In the genomic region with DNA sequence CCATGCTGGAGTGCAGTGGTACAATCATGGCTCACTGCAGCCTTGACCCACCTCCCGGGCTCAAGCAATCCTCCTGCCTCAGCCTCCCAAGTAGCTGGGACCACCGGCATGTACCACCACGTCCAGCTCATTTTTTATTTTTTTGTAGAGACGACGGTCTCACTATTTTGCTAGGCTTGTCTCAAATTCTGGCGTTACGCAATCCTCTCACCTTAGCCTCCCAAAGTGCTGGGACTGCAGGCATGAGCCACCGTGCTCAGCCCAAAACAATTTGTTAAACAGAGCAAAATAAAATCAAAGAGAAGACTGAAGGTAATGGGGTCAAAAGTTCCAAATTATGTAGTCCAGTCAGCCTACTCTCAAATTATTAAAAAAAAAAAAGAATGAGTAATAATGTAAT, we compare ENCODE assay signal across 20 cellular contexts. TPM values are rescaled to one million over a fixed set of nuclear protein-coding genes. Genes with fewer than 3 reads are reported as not detected.
DNase-seq lines count a peak whose midpoint lies in the region; ATAC-seq, FAIRE-seq and TF ChIP-seq lines count a peak whose summit lies in the region.
"Had no signal": no experiment of that assay in that cellular context is flagged by ENCODE, and none has a peak within 500 bp of the region (broad histone marks: within the 10 kb centered on the region; RNA-seq: fewer than 3 reads in every experiment).

No MANE protein-coding gene starts in this region.

- H3K14ac ChIP-seq in IMR-90 (replicated peaks; ENCODE audit: low read depth, low read length): no peak overlapping the region
- no peak overlapping the region for H3K14ac ChIP-seq in H1 (ENCODE audit: insufficient read length)

- H3K4me3 Mint-ChIP-seq in neural crest cell: no peak overlapping the region
- H3K4me3 Mint-ChIP-seq: CD4-positive, alpha-beta memory T cell; H9; HFFc6 had no signal

- H2AK5ac ChIP-seq in IMR-90 (ENCODE audit: low read depth, low read length): no peak overlapping the region
- H2AK5ac ChIP-seq in H1 (ENCODE audit: low read depth, low read length): no peak overlapping the region

- peaks cover 14% of the 10 kb centered on the region; the same call in 2 of the 3 replicates for H3K4me1 ChIP-seq in A549
- no peaks in the 10 kb centered on the region; the same call in 1 of the 2 replicates for H3K4me1 ChIP-seq in IMR-90 (ENCODE audit: control insufficient read depth, insufficient read depth, low read length)
- H3K4me1 ChIP-seq in H1 (replicated peaks in 1 of 4; ENCODE audit: control insufficient read depth in 3 of 4, insufficient read depth in 4 of 4, low read length in 3 of 4): peaks cover 0 to 6% (median 4%) of the 10 kb centered on the region in 4 experiments; a peak in 5 of 7 replicates
- peaks cover 0 to 14% (median 0%) of the 10 kb centered on the region in 4 donors for H3K4me1 ChIP-seq in tibial nerve

- peaks cover 0 to 76% of the 10 kb centered on the region in 2 experiments; a peak in 3 of 4 replicates for H3K79me2 ChIP-seq in H1 (ENCODE audit: control insufficient read depth in 1 of 2, insufficient read depth in 2 of 2, low read length in 2 of 2)

- H3K18ac ChIP-seq in IMR-90 (ENCODE audit: low read depth, low read length) (no peak overlapping the region), H1 (ENCODE audit: extremely low read depth, low read length) (no peak overlapping the region)

- H2BK20ac ChIP-seq in IMR-90 (ENCODE audit: low read depth, low read length): no peak overlapping the region
- no peak overlapping the region for H2BK20ac ChIP-seq in H1 (ENCODE audit: low read length)

- no peak overlapping the region for H2AFZ ChIP-seq in IMR-90 (replicated peaks; ENCODE audit: low read length, poor library complexity)
- no peak overlapping the region for H2AFZ ChIP-seq in H1 (ENCODE audit: low read length)
- H2AFZ ChIP-seq: GM23248 had no signal

- DNase-seq in A549 (ENCODE audit: low read depth in 1 of 2, low spot score in 1 of 2): no peak
- DNase-seq in IMR-90: no peak
- no peak for DNase-seq in H1 (ENCODE audit: low read depth in 1 of 2, low spot score in 2 of 2)
- DNase-seq in neural crest cell (ENCODE audit: low read depth, low spot score): no peak
- DNase-seq in LoVo (ENCODE audit: low spot score): no peak
- DNase-seq in NOMO-1 treated with DMSO at 0.1 percent for 48 hours (lab: John Stamatoyannopoulos, UW; ENCODE audit: unreplicated experiment): no peak
- no peak for DNase-seq in NCI-H226
- no peak for DNase-seq in tibial nerve (ENCODE audit: low spot score in 2 of 2)
- DNase-seq: 8988T; C1 segment of cervical spinal cord; Calu3; CD4-positive, alpha-beta memory T cell; COR-L47; DMS53; DMS79 treated with DMSO at 0.1 percent for 48 hours; GM23248; H9; HFFc6 had no signal

- peaks cover 2% of the 10 kb centered on the region for H3K9me3 Mint-ChIP-seq in neural crest cell
- H3K9me3 Mint-ChIP-seq: CD4-positive, alpha-beta memory T cell; H9; HFFc6 had no signal

- in situ Hi-C loops in IMR-90 (cut with MboI; ENCODE audit: low sequenced_read_pairs): no loop called here

- H3K36me3 ChIP-seq in IMR-90 (ENCODE audit: control insufficient read depth, insufficient read depth, low read length): 0 out of 2 replicates have a peak, but pooled peaks cover 1% of the 10 kb centered on the region
- no peaks in the 10 kb centered on the region for H3K36me3 ChIP-seq in H1 (ENCODE audit: control insufficient read depth in 2 of 4, insufficient read depth in 4 of 4, low read length in 3 of 4)
- peaks cover 0 to 3% (median 0%) of the 10 kb centered on the region in 3 donors for H3K36me3 ChIP-seq in tibial nerve

- POLR2A ChIA-PET in A549 (lab: Yijun Ruan, JAX): no interaction called here
- POLR2A ChIA-PET in IMR-90 (lab: Charles Lee; ENCODE audit: unreplicated experiment): no interaction called here
- POLR2A ChIA-PET in H1 (lab: Charles Lee; ENCODE audit: partially characterized antibody): interaction anchor here (0.9 kb wide), 1 partner anchor 40 kb away, joined by 3 read pairs; no protein-coding TSS in a partner anchor

- peaks cover 16% of the 10 kb centered on the region for H3K4me1 Mint-ChIP-seq in neural crest cell

- WGBS in A549 (ENCODE audit: missing lambda C conversion rate): 97% methylated on average over 8 of the region's 8 CpGs
- 93% methylated on average over 3 of the region's 8 CpGs; no CpG with 5 or more reads in 1 of the 2 experiments for WGBS in IMR-90 (ENCODE audit: extremely low coverage in 2 of 2, insufficient read length in 1 of 2), 2 experiments
- WGBS in H1 (ENCODE audit: extremely low coverage in 1 of 2, insufficient coverage in 1 of 2, insufficient read length in 1 of 2, insufficient replicate concordance in 2 of 2, low coverage in 1 of 2, low lambda C conversion rate in 2 of 2, missing lambda C conversion rate in 1 of 2), 2 experiments: 84% methylated on average over 8 of the region's 8 CpGs; no CpG with 5 or more reads in 1 of the 2 experiments
- WGBS in tibial nerve, 2 donors: 94 to 96% methylated on average over 8 of the region's 8 CpGs

- H4K8ac ChIP-seq in IMR-90 (ENCODE audit: low read depth in 2 of 2, low read length in 2 of 2): no peak overlapping the region
- H4K8ac ChIP-seq in H1 (ENCODE audit: extremely low read depth, insufficient read depth, low read length): no peak overlapping the region

- peak overlapping the region; percentile 83 for H3K27ac Mint-ChIP-seq in neural crest cell (ENCODE audit: unreplicated experiment)
- H3K27ac Mint-ChIP-seq: HFFc6 had no signal

- dilution Hi-C loops in IMR-90 (cut with HindIII; ENCODE audit: low sequenced_read_pairs, unreplicated experiment): no loop called here

- TF ChIP-seq CTCF in A549 (IDR thresholded peaks at IDR 0.05): no peak
- TF ChIP-seq CTCF in IMR-90 (conservative IDR thresholded peaks at IDR 0.05; ENCODE audit: low read depth, low read length): no peak
- no peak for TF ChIP-seq CTCF in H1 (IDR thresholded peaks at IDR 0.05; ENCODE audit: control extremely low read depth in 1 of 3, insufficient read depth in 1 of 3, low read depth in 1 of 3, low read length in 3 of 3)
- no peak for TF ChIP-seq CTCF in neural crest cell (conservative IDR thresholded peaks at IDR 0.05)
- no peak for TF ChIP-seq CTCF in tibial nerve (IDR thresholded peaks at IDR 0.05)

- TF ChIP-seq POLR2A in A549 (IDR thresholded peaks at IDR 0.05; ENCODE audit: low read length): no peak
- TF ChIP-seq POLR2A in IMR-90 (IDR thresholded peaks at IDR 0.05; ENCODE audit: low read depth, low read length): no peak
- no peak for TF ChIP-seq POLR2A in H1 (IDR thresholded peaks at IDR 0.05; ENCODE audit: control extremely low read depth in 1 of 2, low read depth in 2 of 2, low read length in 2 of 2)
- TF ChIP-seq POLR2A in tibial nerve (IDR thresholded peaks at IDR 0.05): no peak

- no peak overlapping the region for H3K9ac ChIP-seq in IMR-90 (ENCODE audit: low read depth, low read length)
- H3K9ac ChIP-seq in H1 (replicated peaks in 1 of 4; ENCODE audit: extremely low read depth in 1 of 4, low read depth in 3 of 4, low read length in 3 of 4): no peak overlapping the region
- H3K9ac ChIP-seq: GM23248 had no signal

- CTCF ChIA-PET in A549 (lab: Yijun Ruan, JAX): no interaction called here
- CTCF ChIA-PET in IMR-90 (lab: Yijun Ruan, JAX): interaction anchor here (0.7 kb wide), 1 partner anchor 643 kb away, joined by 3 read pairs; no protein-coding TSS in a partner anchor
- CTCF ChIA-PET in H1 (lab: Charles Lee; ENCODE audit: partially characterized antibody): interaction anchor here (0.5 kb wide), 1 partner anchor 270 kb away, joined by 3 read pairs; no protein-coding TSS in a partner anchor

- H3K79me1 ChIP-seq in IMR-90 (ENCODE audit: low read depth in 1 of 2, low read length in 2 of 2) (peaks cover 24 to 45% of the 10 kb centered on the region in 2 experiments), H1 (ENCODE audit: low read depth, low read length) (no peaks in the 10 kb centered on the region; the same call in 1 of the 2 replicates)

- H3K9me3 ChIP-seq in A549 (no peaks in the 10 kb centered on the region), IMR-90 (ENCODE audit: control insufficient read depth, insufficient read depth, low read length) (no peaks in the 10 kb centered on the region), H1 (ENCODE audit: insufficient read depth in 2 of 2, low read depth in 1 of 2, low read length in 1 of 2) (no peaks in the 10 kb centered on the region), tibial nerve (no peaks in the 10 kb centered on the region)

- BruUV-seq in IMR-90 (replicated peaks; lab: Mats Ljungman, UMichigan): no TSS peak

- H2BK12ac ChIP-seq in H1 (ENCODE audit: low read depth, low read length): no peak overlapping the region

- H3K56ac ChIP-seq in IMR-90 (ENCODE audit: extremely low read depth, insufficient read depth, low read length) (no peak overlapping the region), H1 (replicated peaks; ENCODE audit: insufficient read length, low read depth, low read length) (no peak overlapping the region)

- peaks cover 4% of the 10 kb centered on the region for H3K36me3 Mint-ChIP-seq in neural crest cell (ENCODE audit: low read depth)

- H3K9me1 ChIP-seq in IMR-90 (ENCODE audit: insufficient read depth, low read length): peaks cover 7% of the 10 kb centered on the region; the same call in 1 of the 2 replicates

- FAIRE-seq in A549 (lab: Jason Lieb, UNC): no peak
- FAIRE-seq in H1 (lab: Jason Lieb, UNC): no peak
- FAIRE-seq: G401.6, GM12892 had no signal

- H4K20me1 ChIP-seq in IMR-90 (ENCODE audit: insufficient read depth, low read length) (peaks cover 15% of the 10 kb centered on the region; the same call in 1 of the 2 replicates), H1 (replicated peaks in 1 of 2; ENCODE audit: control insufficient read depth in 1 of 2, insufficient read depth in 2 of 2, low read length in 2 of 2) (no peaks in the 10 kb centered on the region)

- H4K91ac ChIP-seq in IMR-90 (ENCODE audit: insufficient read depth, low read depth, low read length) (no peak overlapping the region), H1 (replicated peaks; ENCODE audit: insufficient read length, low read length) (no peak overlapping the region)

- H3K27me3 ChIP-seq in IMR-90 (ENCODE audit: control insufficient read depth, insufficient read depth, low read length) (no peaks in the 10 kb centered on the region), H1 (replicated peaks in 1 of 4; ENCODE audit: control insufficient read depth in 3 of 4, extremely low read depth in 1 of 4, insufficient read depth in 3 of 4, low read length in 3 of 4) (no peaks in the 10 kb centered on the region), tibial nerve (no peaks in the 10 kb centered on the region)

- no peak for ATAC-seq in A549
- ATAC-seq in IMR-90 (ENCODE audit: low read depth): no peak

- no peak overlapping the region for H3K4ac ChIP-seq in IMR-90 (ENCODE audit: low read depth, low read length)
- H3K4ac ChIP-seq in H1 (replicated peaks; ENCODE audit: insufficient read length, low read depth, low read length): no peak overlapping the region

- H2BK15ac ChIP-seq in IMR-90 (ENCODE audit: low read depth, low read length): no peak overlapping the region
- H2BK15ac ChIP-seq in H1 (ENCODE audit: low read length): no peak overlapping the region

- H3K23me2 ChIP-seq in H1 (ENCODE audit: low read depth, low read length): peaks cover 2% of the 10 kb centered on the region; the same call in 1 of the 2 replicates

- H3K27me3 Mint-ChIP-seq in neural crest cell (ENCODE audit: low read depth): no peaks in the 10 kb centered on the region
- H3K27me3 Mint-ChIP-seq: CD4-positive, alpha-beta memory T cell had no signal

- H2BK120ac ChIP-seq in IMR-90 (ENCODE audit: low read depth, low read length) (no peak overlapping the region), H1 (replicated peaks; ENCODE audit: low read depth, low read length) (no peak overlapping the region)

- H3K23ac ChIP-seq in IMR-90 (ENCODE audit: low read depth, low read length): no peak overlapping the region
- no peak overlapping the region for H3K23ac ChIP-seq in H1 (ENCODE audit: insufficient read length)

- no peak overlapping the region for H3K4me2 ChIP-seq in A549
- H3K4me2 ChIP-seq in IMR-90 (ENCODE audit: low read depth, low read length): no peak overlapping the region
- no peak overlapping the region for H3K4me2 ChIP-seq in H1 (ENCODE audit: insufficient read depth in 1 of 2, low read depth in 2 of 2, low read length in 2 of 2)

- H2BK5ac ChIP-seq in IMR-90 (ENCODE audit: low read depth, low read length, poor library complexity, severe bottlenecking): no peak overlapping the region
- H2BK5ac ChIP-seq in H1 (ENCODE audit: low read depth, low read length): no peak overlapping the region

- H3K4me3 ChIP-seq in A549 (no peak overlapping the region), IMR-90 (ENCODE audit: insufficient read depth, low read depth, low read length) (no peak overlapping the region), H1 (ENCODE audit: extremely low read depth in 1 of 4, insufficient read depth in 2 of 4, low read depth in 3 of 4, low read length in 4 of 4) (no peak overlapping the region), tibial nerve (no peak overlapping the region)
- H3K4me3 ChIP-seq: GM23248 had no signal

- H3K27ac ChIP-seq in A549 (no peak overlapping the region), IMR-90 (ENCODE audit: insufficient read depth, low read length) (no peak overlapping the region), H1 (ENCODE audit: low read depth, low read length) (no peak overlapping the region), tibial nerve (no peak overlapping the region)
- H3K27ac ChIP-seq: GM23248 had no signal

- TF ChIP-seq RAD21 in A549 (conservative IDR thresholded peaks at IDR 0.05 in 1 of 2, IDR thresholded peaks at IDR 0.05 in 1 of 2) (no peak), IMR-90 (IDR thresholded peaks at IDR 0.05; ENCODE audit: low read length) (no peak), H1 (IDR thresholded peaks at IDR 0.05 in 1 of 2, conservative IDR thresholded peaks at IDR 0.05 in 1 of 2; ENCODE audit: low read depth in 2 of 2, low read length in 2 of 2) (no peak)

- no peak overlapping the region for H4K5ac ChIP-seq in IMR-90 (ENCODE audit: low read depth, low read length)
- no peak overlapping the region for H4K5ac ChIP-seq in H1 (ENCODE audit: insufficient read length, low read depth, low read length)

- no peak overlapping the region for H2AK9ac ChIP-seq in IMR-90 (replicated peaks; ENCODE audit: low read depth, low read length, poor library complexity)

- intact Hi-C loops in IMR-90 (cut with micrococcal nuclease): no loop called here

- TF ChIP-seq EP300 in A549 (IDR thresholded peaks at IDR 0.05): no peak
- no peak for TF ChIP-seq EP300 in H1 (IDR thresholded peaks at IDR 0.05; ENCODE audit: borderline replicate concordance in 1 of 2, low read depth in 2 of 2, low read length in 2 of 2)
- TF ChIP-seq EP300 in tibial nerve (IDR thresholded peaks at IDR 0.05): no peak

RNA-seq across cellular contexts. Expression of a gene that starts 8.7 kb away (rescaled TPM):
- polyA plus RNA-seq in A549 (2011; rRNA removed) (47.2 and 51.0 TPM in 2 replicates), A549 (2017; fragmentation: RNase III; extraction: RNeasy Plus Mini Kit Qiagen cat#74134 plus additional on column Dnase treatment) (15.9 to 18.6 TPM (median 16.5 TPM) in 3 replicates), IMR-90 (2012; rRNA removed) (10.6 and 15.6 TPM in 2 replicates), H1 (2011; rRNA removed) (39.2 and 54.5 TPM in 2 replicates)
- polyA plus RNA-seq in A549 (2012; cell fraction: cytosol; rRNA removed): 5.2 and 5.6 TPM in 2 replicates
- 7.4 and 13.4 TPM in 2 replicates for polyA plus RNA-seq in A549 (2012; cell fraction: nucleus; rRNA removed)
- 57.0 and 58.5 TPM in 2 replicates for polyA minus RNA-seq in A549 (2011; rRNA and poly(A)+ RNA removed)
- total RNA-seq in IMR-90 (2012; rRNA removed) (96.8 and 108 TPM in 2 replicates), neural crest cell (68.7 and 73.9 TPM in 2 replicates), tibial nerve (100 to 1,000 TPM; 100 to 156 (median 131) TPM)
- polyA plus RNA-seq in IMR-90 (2012; cell fraction: cytosol; rRNA removed): 2.0 and 2.7 TPM in 2 replicates
- polyA plus RNA-seq in IMR-90 (2012; cell fraction: nucleus; rRNA removed; ENCODE audit: low replicate concordance): 4.5 and 57.4 TPM in 2 replicates
- 208 and 210 TPM in 2 replicates for total RNA-seq in H1 (2021; fragmentation: NEBNext Ultra II Directional; extraction: Animal tissue kit (Norgen Biotek cat#: 25700))
- 70.2 TPM for polyA plus RNA-seq in H1 (2011; cell fraction: cytosol; rRNA removed)
- polyA plus RNA-seq in H1 (2011; cell fraction: nucleus; rRNA removed): 85.1 TPM
- polyA plus RNA-seq in H1 (2012, experiment 1 of 2): 40.3 to 94.5 TPM (median 62.6 TPM) in 4 replicates
- polyA plus RNA-seq in H1 (2012, experiment 2 of 2): 8.6 TPM
- 141 TPM for polyA plus RNA-seq in H1 (2013, experiment 1 of 2)
- polyA plus RNA-seq in H1 (2013, experiment 2 of 2): 130 TPM
- 505 and 669 TPM in 2 replicates for polyA minus RNA-seq in H1 (2011; rRNA and poly(A)+ RNA removed)
- polyA minus RNA-seq in H1 (2011; cell fraction: cytosol; rRNA and poly(A)+ RNA removed): 116 TPM
- polyA minus RNA-seq in H1 (2011; cell fraction: nucleus; rRNA and poly(A)+ RNA removed): 616 TPM

RNA-seq across cellular contexts. Expression of a gene that starts 46.7 kb away (rescaled TPM):
- polyA plus RNA-seq in A549 (2011; rRNA removed) (26.3 and 35.8 TPM in 2 replicates), A549 (2017; fragmentation: RNase III; extraction: RNeasy Plus Mini Kit Qiagen cat#74134 plus additional on column Dnase treatment) (16.1 to 19.6 TPM (median 17.9 TPM) in 3 replicates), IMR-90 (2012; rRNA removed) (9.2 and 11.7 TPM in 2 replicates), H1 (2011; rRNA removed) (5.1 and 5.8 TPM in 2 replicates)
- 8.0 and 9.3 TPM in 2 replicates for polyA plus RNA-seq in A549 (2012; cell fraction: cytosol; rRNA removed)
- 2.8 and 4.4 TPM in 2 replicates for polyA plus RNA-seq in A549 (2012; cell fraction: nucleus; rRNA removed)
- 12.1 and 12.5 TPM in 2 replicates for polyA minus RNA-seq in A549 (2011; rRNA and poly(A)+ RNA removed)
- total RNA-seq in IMR-90 (2012; rRNA removed) (28.9 and 48.6 TPM in 2 replicates), neural crest cell (33.7 and 36.7 TPM in 2 replicates), tibial nerve (10 to 100 TPM; 45.9 to 67.4 (median 63.3) TPM)
- 3.6 and 4.4 TPM in 2 replicates for polyA plus RNA-seq in IMR-90 (2012; cell fraction: cytosol; rRNA removed)
- 1.0 and 4.6 TPM in 2 replicates for polyA plus RNA-seq in IMR-90 (2012; cell fraction: nucleus; rRNA removed; ENCODE audit: low replicate concordance)
- 31.5 and 32.6 TPM in 2 replicates for total RNA-seq in H1 (2021; fragmentation: NEBNext Ultra II Directional; extraction: Animal tissue kit (Norgen Biotek cat#: 25700))
- 10.8 TPM for polyA plus RNA-seq in H1 (2011; cell fraction: cytosol; rRNA removed)
- polyA plus RNA-seq in H1 (2011; cell fraction: nucleus; rRNA removed): 3.6 TPM
- 6.3 to 15.1 TPM (median 9.5 TPM) in 4 replicates for polyA plus RNA-seq in H1 (2012, experiment 1 of 2)
- 3.4 TPM for polyA plus RNA-seq in H1 (2012, experiment 2 of 2)
- polyA plus RNA-seq in H1 (2013, experiment 1 of 2): 21.2 TPM
- 26.0 TPM for polyA plus RNA-seq in H1 (2013, experiment 2 of 2)
- polyA minus RNA-seq in H1 (2011; rRNA and poly(A)+ RNA removed): 4.4 and 6.1 TPM in 2 replicates
- 8.2 TPM for polyA minus RNA-seq in H1 (2011; cell fraction: cytosol; rRNA and poly(A)+ RNA removed)
- polyA minus RNA-seq in H1 (2011; cell fraction: nucleus; rRNA and poly(A)+ RNA removed): 6.1 TPM
